ENCODE assay signal across 8 cellular contexts in genomic region chrX:48736878-48737212, GRCh38. TPM values are rescaled to one million over a fixed set of nuclear protein-coding genes. Genes with fewer than 3 reads are reported as not detected.
DNase-seq lines count a peak whose midpoint lies in the region; ATAC-seq and TF ChIP-seq lines count a peak whose summit lies in the region.

No MANE protein-coding gene starts in this region.

- peak overlapping the region; percentile 47 for H3K4me2 ChIP-seq in neuronal stem cell (ENCODE audit: insufficient read depth, low read length, poor library complexity, severe bottlenecking)

- no peak overlapping the region for H3K18ac ChIP-seq in neuronal stem cell (ENCODE audit: low read length)

- no peak overlapping the region for H3K4ac ChIP-seq in neuronal stem cell (ENCODE audit: low read length)

- peaks cover 20% of the 10 kb centered on the region for H3K4me1 ChIP-seq in CD4-positive, alpha-beta memory T cell (ENCODE audit: insufficient read depth, low read length)
- H3K4me1 ChIP-seq in ectodermal cell (ENCODE audit: control insufficient read depth, insufficient read depth, low read length) (peaks cover 5% of the 10 kb centered on the region), neuronal stem cell (ENCODE audit: control insufficient read depth in 2 of 2, insufficient read depth in 1 of 2, low read depth in 1 of 2, low read length in 2 of 2) (no peaks in the 10 kb centered on the region)

- no peaks in the 10 kb centered on the region for H3K27me3 Mint-ChIP-seq in CD4-positive, alpha-beta memory T cell

- DNase-seq in CD4-positive, alpha-beta memory T cell: peak in 1 of 5 donors; percentile 36
- no peak for DNase-seq in NB4 (ENCODE audit: low read depth)
- DNase-seq in neuronal stem cell (ENCODE audit: low spot score): no peak

- H2AFZ ChIP-seq in neuronal stem cell (ENCODE audit: low read length): peak overlapping the region; percentile 72

- no peak for TF ChIP-seq CTCF in NB4 (IDR thresholded peaks at IDR 0.05; ENCODE audit: low read depth, low read length)

- H2BK5ac ChIP-seq in neuronal stem cell (ENCODE audit: low read length): no peak overlapping the region

- H3K4me3 ChIP-seq in CD4-positive, alpha-beta memory T cell (ENCODE audit: low read length in 2 of 2): no peak overlapping the region
- H3K4me3 ChIP-seq in NB4 (ENCODE audit: low read depth, low read length) (peak overlapping the region; percentile 64), ectodermal cell (ENCODE audit: insufficient read depth, low read depth, low read length) (peak overlapping the region; percentile 71), neuronal stem cell (ENCODE audit: low read length in 2 of 2) (peak overlapping the region in 1 of 2 donors; percentile 57)

- no peaks in the 10 kb centered on the region for H3K36me3 Mint-ChIP-seq in CD4-positive, alpha-beta memory T cell

- intact Hi-C loops in CD4-positive, alpha-beta memory T cell (cut with micrococcal nuclease): loop anchor here (1.0 to 2.0 kb wide), 6 partner anchors 24 to 88 kb away; partner anchors contain the start of genes SUV39H1 and WAS

- no peaks in the 10 kb centered on the region for H3K79me1 ChIP-seq in neuronal stem cell (ENCODE audit: low read depth, low read length)

- no peak overlapping the region for H2BK15ac ChIP-seq in neuronal stem cell (ENCODE audit: low read length)

- CTCF ChIA-PET in CD4-positive, alpha-beta memory T cell (lab: Charles Lee; ENCODE audit: partially characterized antibody): interaction anchor here (1.0 to 1.9 kb wide), 5 partner anchors 23 to 302 kb away, joined by 3 to 9 read pairs (median 3); no protein-coding TSS in a partner anchor

- no peak overlapping the region for H2BK120ac ChIP-seq in neuronal stem cell (ENCODE audit: low read depth, low read length)

- peak overlapping the region; percentile 13 to 98 (median 96) for H3K27ac Mint-ChIP-seq in CD4-positive, alpha-beta memory T cell

- H3K23ac ChIP-seq in neuronal stem cell (ENCODE audit: low read depth, low read length, poor library complexity): no peak overlapping the region

- no peak overlapping the region for H4K8ac ChIP-seq in neuronal stem cell (ENCODE audit: low read depth, low read length)

- 13 to 14% methylated on average over 10 of the region's 10 CpGs for WGBS in ectodermal cell, 2 experiments
- WGBS in neuronal stem cell (ENCODE audit: extremely low coverage in 2 of 2, insufficient read length in 2 of 2, insufficient replicate concordance in 1 of 2), 2 donors: no CpG with 5 or more reads among the region's 10 CpGs

- peak overlapping the region; percentile 68 for H3K27ac ChIP-seq in CD4-positive, alpha-beta memory T cell (ENCODE audit: low read depth, low read length)
- H3K27ac ChIP-seq in ectodermal cell (ENCODE audit: insufficient read depth, low read depth, low read length, poor library complexity, severe bottlenecking) (no peak overlapping the region), neuronal stem cell (replicated peaks; ENCODE audit: low read length) (no peak overlapping the region)

- no peak for TF ChIP-seq POLR2A in NB4 (IDR thresholded peaks at IDR 0.05; ENCODE audit: extremely low read depth, insufficient read length)

- H3K4me3 Mint-ChIP-seq in CD4-positive, alpha-beta memory T cell: peak overlapping the region; percentile 81 to 94 (median 90)

- H3K4me1 Mint-ChIP-seq in CD4-positive, alpha-beta memory T cell: peaks cover 9 to 27% (median 18%) of the 10 kb centered on the region in 4 donors

- no peak overlapping the region for H3K9ac ChIP-seq in neuronal stem cell (ENCODE audit: low read depth, low read length, poor library complexity)

- H2BK12ac ChIP-seq in neuronal stem cell (ENCODE audit: low read length): no peak overlapping the region

- no peaks in the 10 kb centered on the region for H3K27me3 ChIP-seq in CD4-positive, alpha-beta memory T cell (ENCODE audit: insufficient read depth, low read length)
- H3K27me3 ChIP-seq in ectodermal cell (ENCODE audit: control insufficient read depth, insufficient read depth, low read length, poor library complexity, severe bottlenecking) (no peaks in the 10 kb centered on the region), neuronal stem cell (ENCODE audit: control insufficient read depth in 3 of 3, insufficient read depth in 3 of 3, low read depth in 1 of 3, low read length in 3 of 3) (no peaks in the 10 kb centered on the region)

- H3K9me3 Mint-ChIP-seq in CD4-positive, alpha-beta memory T cell: peaks cover 0 to 2% (median 0%) of the 10 kb centered on the region in 8 donors

- H3K36me3 ChIP-seq in CD4-positive, alpha-beta memory T cell (ENCODE audit: insufficient read depth, low read length): no peaks in the 10 kb centered on the region
- H3K36me3 ChIP-seq in ectodermal cell (ENCODE audit: control insufficient read depth, insufficient read depth, low read length) (no peaks in the 10 kb centered on the region), neuronal stem cell (replicated peaks in 1 of 2; ENCODE audit: control insufficient read depth in 2 of 2, insufficient read depth in 2 of 2, low read length in 2 of 2) (no peaks in the 10 kb centered on the region)

- POLR2A ChIA-PET in CD4-positive, alpha-beta memory T cell (lab: Charles Lee; ENCODE audit: partially characterized antibody): interaction anchor here (0.6 to 3.6 kb wide), 26 partner anchors 8 to 1607 kb away, joined by 3 to 82 read pairs (median 9); partner anchors contain the start of genes GRIPAP1, HDAC6, OTUD5 and PIM2

- ATAC-seq in HG02884 (IDR thresholded peaks at IDR 0.05; ENCODE audit: unreplicated experiment) (no peak), GM19452 (IDR thresholded peaks at IDR 0.05; ENCODE audit: unreplicated experiment) (no peak), GM21619 (IDR thresholded peaks at IDR 0.05; ENCODE audit: unreplicated experiment) (no peak), GM18870 (IDR thresholded peaks at IDR 0.05; ENCODE audit: unreplicated experiment) (no peak)

- no peak overlapping the region for H2AK5ac ChIP-seq in neuronal stem cell (ENCODE audit: low read depth, low read length)

- no peak overlapping the region for H3K14ac ChIP-seq in neuronal stem cell (ENCODE audit: low read length)

- H3K9me3 ChIP-seq in CD4-positive, alpha-beta memory T cell (ENCODE audit: control insufficient read depth in 1 of 2, low read length in 2 of 2): no peaks in the 10 kb centered on the region
- H3K9me3 ChIP-seq in ectodermal cell (ENCODE audit: control insufficient read depth, low read length) (no peaks in the 10 kb centered on the region), neuronal stem cell (replicated peaks in 1 of 2; ENCODE audit: control insufficient read depth in 2 of 2, insufficient read depth in 1 of 2, low read depth in 1 of 2, low read length in 2 of 2) (no peaks in the 10 kb centered on the region)

- no peak overlapping the region for H4K91ac ChIP-seq in neuronal stem cell (ENCODE audit: low read depth, low read length, poor library complexity)

RNA-seq across cellular contexts. Expression of gene GLOD5, which starts 24.7 kb away (rescaled TPM):
- not detected for total RNA-seq in CD4-positive, alpha-beta memory T cell
- not detected for polyA plus RNA-seq in CD4-positive, alpha-beta memory T cell
- polyA plus RNA-seq in ectodermal cell (2013, experiment 1 of 4): not detected
- polyA plus RNA-seq in ectodermal cell (2013, experiment 2 of 4): not detected
- not detected for polyA plus RNA-seq in ectodermal cell (2013, experiment 3 of 4)
- not detected for polyA plus RNA-seq in ectodermal cell (2013, experiment 4 of 4)
- polyA plus RNA-seq in neuronal stem cell (2013, experiment 1 of 2): not detected
- polyA plus RNA-seq in neuronal stem cell (2013, experiment 2 of 2): not detected

RNA-seq across cellular contexts. Expression of gene SUV39H1, which starts 40.3 kb away (rescaled TPM):
- total RNA-seq in CD4-positive, alpha-beta memory T cell: 10 to 100 TPM in 1 of 2 experiments, 1 to 10 TPM in 1; 8.7 to 10.2 TPM
- polyA plus RNA-seq in CD4-positive, alpha-beta memory T cell: 10 to 100 TPM; 12.4 to 15.6 TPM
- 16.2 TPM for polyA plus RNA-seq in ectodermal cell (2013, experiment 1 of 4)
- polyA plus RNA-seq in ectodermal cell (2013, experiment 2 of 4): 14.5 TPM
- polyA plus RNA-seq in ectodermal cell (2013, experiment 3 of 4): 11.9 TPM
- 12.8 TPM for polyA plus RNA-seq in ectodermal cell (2013, experiment 4 of 4)
- polyA plus RNA-seq in neuronal stem cell (2013, experiment 1 of 2): 11.2 TPM
- polyA plus RNA-seq in neuronal stem cell (2013, experiment 2 of 2): 10.1 TPM

RNA-seq across cellular contexts. Expression of gene GATA1, which starts 49.5 kb away (rescaled TPM):
- not detected for total RNA-seq in CD4-positive, alpha-beta memory T cell
- not detected for polyA plus RNA-seq in CD4-positive, alpha-beta memory T cell
- polyA plus RNA-seq in ectodermal cell (2013, experiment 1 of 4): not detected
- polyA plus RNA-seq in ectodermal cell (2013, experiment 2 of 4): not detected
- polyA plus RNA-seq in ectodermal cell (2013, experiment 3 of 4): not detected
- polyA plus RNA-seq in ectodermal cell (2013, experiment 4 of 4): not detected
- polyA plus RNA-seq in neuronal stem cell (2013, experiment 1 of 2): not detected
- polyA plus RNA-seq in neuronal stem cell (2013, experiment 2 of 2): not detected

RNA-seq across cellular contexts. Expression of gene WAS, which starts 53.2 kb away (rescaled TPM):
- 100 to 1,000 TPM; 108 to 110 TPM for total RNA-seq in CD4-positive, alpha-beta memory T cell
- polyA plus RNA-seq in CD4-positive, alpha-beta memory T cell: 10 to 100 TPM; 13.4 to 33.8 TPM
- 1.4 TPM for polyA plus RNA-seq in ectodermal cell (2013, experiment 1 of 4)
- polyA plus RNA-seq in ectodermal cell (2013, experiment 2 of 4): 0.69 TPM
- polyA plus RNA-seq in ectodermal cell (2013, experiment 3 of 4): 0.59 TPM
- 0.89 TPM for polyA plus RNA-seq in ectodermal cell (2013, experiment 4 of 4)
- 0.35 TPM for polyA plus RNA-seq in neuronal stem cell (2013, experiment 1 of 2)
- 0.32 TPM for polyA plus RNA-seq in neuronal stem cell (2013, experiment 2 of 2)

Comparison
In these comparisons a context has a peak if more than half of its experiments do, and no peak if none do; other contexts are left out.
1. H3K4me3 ChIP-seq: peak in NB4 (single experiment) and ectodermal cell (single experiment); none in CD4-positive, alpha-beta memory T cell (0 of 2).